19 cellular contexts compared by ENCODE assay signal in genomic region chr16:55204094-55204493, GRCh38.
"Had no signal": no experiment of that assay in that cellular context is flagged by ENCODE, and none has a peak within 500 bp of the region (broad histone marks: within the 10 kb centered on the region; RNA-seq: fewer than 3 reads in every experiment).

No MANE protein-coding gene starts in this region.

- H3K27me3 ChIP-seq: brain microvascular endothelial cell, neutrophil, sigmoid colon, thyroid gland, uterus had no signal

- H3K36me3 ChIP-seq: brain microvascular endothelial cell, esophagus squamous epithelium, left ventricle myocardium inferior, neutrophil, sigmoid colon, thyroid gland, uterus had no signal

- H3K27ac ChIP-seq: brain microvascular endothelial cell, coronary artery, esophagus squamous epithelium, left ventricle myocardium inferior, neutrophil, parathyroid adenoma, sigmoid colon, thyroid gland, uterus had no signal

- ATAC-seq: mucosa of descending colon; naive thymus-derived CD4-positive, alpha-beta T cell had no signal

- H3K4me1 ChIP-seq: esophagus squamous epithelium, left ventricle myocardium inferior, parathyroid adenoma, sigmoid colon, thyroid gland, uterus had no signal

- H3K9me3 ChIP-seq: esophagus squamous epithelium, left ventricle myocardium inferior, mucosa of descending colon, neutrophil, sigmoid colon, thyroid gland, uterus had no signal

- H3K4me3 ChIP-seq: coronary artery, esophagus squamous epithelium, left ventricle myocardium inferior, mucosa of descending colon, sigmoid colon, thyroid gland, uterus had no signal

- DNase-seq: activated CD4-positive, alpha-beta T cell treated with anti-CD3 and anti-CD28 coated beads, Interleukin-2, amount 10 ng/mL, durations not matched to agents 7 days and 5 days; activated CD4-positive, CD25-positive, alpha-beta regulatory T cell; activated CD8-positive, alpha-beta memory T cell treated with anti-CD3 and anti-CD28 coated beads for 24 hours; activated naive CD4-positive, alpha-beta T cell; activated naive CD8-positive, alpha-beta T cell treated with anti-CD3 and anti-CD28 coated beads, Interleukin-2, amount 10 ng/mL, durations not matched to agents 7 days and 5 days; anterior cingulate cortex; brain microvascular endothelial cell; esophagus squamous epithelium; hippocampal formation; left ventricle myocardium inferior; mucosa of descending colon; naive thymus-derived CD4-positive, alpha-beta T cell; sigmoid colon; stimulated activated CD4-positive, alpha-beta T cell treated with anti-CD3 and anti-CD28 coated beads, Interleukin-2, amount 100 ng/mL, for 24 hours; thyroid gland; uterus had no signal
